In genomic region chrX:81120270-81120935, GRCh38 we compare ENCODE assay signal across 8 cellular contexts.
A peak's percentile ranks its signal among the peaks of the same experiment; 100 is the strongest.
DNase-seq lines count a peak whose midpoint lies in the region; TF ChIP-seq lines count a peak whose summit lies in the region.

No MANE protein-coding gene starts in this region.

- peaks cover 4% of the 10 kb centered on the region for H3K4me1 Mint-ChIP-seq in chondrocyte (ENCODE audit: low read depth)

- H3K4me3 ChIP-seq in HAP-1 (peak overlapping the region; percentile 45), MG63 (peak overlapping the region; percentile 41), mucosa of rectum (ENCODE audit: low read length in 2 of 2) (peak overlapping the region; percentile 75 to 88)

- TF ChIP-seq CTCF in chondrocyte (IDR thresholded peaks at IDR 0.05): no peak

- DNase-seq in NCI-H510A treated with DMSO at 0.1 percent for 48 hours (lab: John Stamatoyannopoulos, UW) (peak; percentile 1), NCI-H510A (lab: John Stamatoyannopoulos, UW) (no peak), HAP-1 (ENCODE audit: low spot score in 2 of 2) (peak; percentile 52 to 62), MG63 (no peak), chondrocyte (ENCODE audit: low spot score) (no peak), COLO829 (ENCODE audit: low spot score) (no peak), NCI-H1105 (lab: John Stamatoyannopoulos, UW) (no peak)

- peaks cover 21% of the 10 kb centered on the region for H3K4me1 ChIP-seq in HAP-1
- peaks cover 0 to 3% of the 10 kb centered on the region in 2 donors for H3K4me1 ChIP-seq in mucosa of rectum (ENCODE audit: control insufficient read depth in 2 of 2, insufficient read depth in 2 of 2, low read length in 2 of 2)

- H3K9me3 ChIP-seq in HAP-1: no peaks in the 10 kb centered on the region
- no peaks in the 10 kb centered on the region for H3K9me3 ChIP-seq in MG63
- H3K9me3 ChIP-seq in mucosa of rectum (ENCODE audit: control insufficient read depth in 2 of 2, low read length in 2 of 2): no peaks in the 10 kb centered on the region

- peak overlapping the region; percentile 96 for H3K27ac Mint-ChIP-seq in chondrocyte (ENCODE audit: unreplicated experiment)

- H3K36me3 Mint-ChIP-seq in chondrocyte (ENCODE audit: low read depth): no peaks in the 10 kb centered on the region

- H3K36me3 ChIP-seq in HAP-1 (replicated peaks) (peaks cover 11% of the 10 kb centered on the region; the same call in 1 of the 2 replicates), MG63 (no peaks in the 10 kb centered on the region), mucosa of rectum (ENCODE audit: control insufficient read depth in 2 of 2, insufficient read depth in 2 of 2, low read length in 2 of 2) (no peaks in the 10 kb centered on the region)

- H3K27me3 ChIP-seq in HAP-1 (ENCODE audit: low read depth) (no peaks in the 10 kb centered on the region), MG63 (0 out of 2 replicates have a peak, but pooled peaks cover 3% of the 10 kb centered on the region), mucosa of rectum (ENCODE audit: control insufficient read depth in 2 of 2, insufficient read depth in 2 of 2, low read length in 2 of 2) (peaks cover 0 to 7% of the 10 kb centered on the region in 2 donors)

- peaks cover 8% of the 10 kb centered on the region for H3K27me3 Mint-ChIP-seq in chondrocyte (ENCODE audit: low read depth)

- no peak overlapping the region for H3K27ac ChIP-seq in mucosa of rectum (ENCODE audit: low read depth in 2 of 2, low read length in 2 of 2)

- H3K9me3 Mint-ChIP-seq in chondrocyte (ENCODE audit: low read depth): no peaks in the 10 kb centered on the region

- H3K9ac ChIP-seq in mucosa of rectum (ENCODE audit: low read depth in 1 of 2, low read length in 2 of 2): peak overlapping the region in 1 of 2 donors; percentile 11

- in situ Hi-C loops in HAP-1 (cut with MboI; ENCODE audit: low sequenced_read_pairs): no loop called here

- H3K4me3 Mint-ChIP-seq in chondrocyte (ENCODE audit: unreplicated experiment): peak overlapping the region; percentile 94

Comparison
In these comparisons a context has a peak if more than half of its experiments do, and no peak if none do; other contexts are left out.
1. DNase-seq: peak in NCI-H510A treated with DMSO at 0.1 percent for 48 hours (single experiment) and HAP-1 (2 of 2); none in NCI-H510A (single experiment), MG63 (single experiment), chondrocyte (single experiment), COLO829 (single experiment) and NCI-H1105 (single experiment).
2. Peak in every context shown above with its lines, with median percentiles within 50 percentile points of each other: H3K4me3 ChIP-seq.